22 cellular contexts compared by ENCODE assay signal in the genomic region with DNA sequence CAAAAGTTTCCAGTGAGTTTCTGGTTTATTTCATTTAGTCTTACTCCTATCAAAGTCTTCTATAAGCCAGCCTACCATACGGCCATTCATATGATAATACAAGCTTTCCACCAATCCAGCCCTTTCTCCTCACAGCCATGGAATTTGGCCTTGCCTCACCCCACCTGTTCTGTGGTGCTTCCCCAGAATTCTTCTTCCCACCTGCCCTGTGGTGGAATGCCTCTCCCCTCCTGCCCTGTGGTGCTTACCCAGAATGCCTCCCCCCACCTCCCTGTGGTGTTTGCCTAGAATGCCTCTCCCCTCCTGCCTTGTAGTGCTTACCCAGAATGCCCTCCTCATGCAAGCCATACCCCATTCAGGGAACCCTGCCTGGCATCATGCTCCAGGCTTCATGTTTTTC.
"Had no signal": no experiment of that assay in that cellular context is flagged by ENCODE, and none has a peak within 500 bp of the region (broad histone marks: within the 10 kb centered on the region; RNA-seq: fewer than 3 reads in every experiment).

No MANE protein-coding gene starts in this region.

- ATAC-seq: activated CD8-positive, alpha-beta memory T cell treated with anti-CD3 and anti-CD28 coated beads, Interleukin-2, amount 10 ng/mL, durations not matched to agents 7 days and 5 days; activated naive CD8-positive, alpha-beta T cell treated with anti-CD3 and anti-CD28 coated beads, Interleukin-2, amount 50 U/mL, for 24 hours; activated T-helper 17 cell treated with anti-CD3 and anti-CD28 coated beads, Interleukin-2, amount 50 U/mL, for 72 hours; esophagus mucosa; gastroesophageal sphincter; heart left ventricle; natural killer cell treated with Interleukin-12 subunit alpha and Interleukin-12 subunit beta and Interleukin-15 and Interleukin-18, amount 100 ng/mL, for 72 hours; sciatic nerve had no signal

- H3K36me3 Mint-ChIP-seq: activated CD4-positive, alpha-beta memory T cell treated with anti-CD3 and anti-CD28 coated beads for 36 hours; activated CD8-positive, alpha-beta memory T cell treated with anti-CD3 and anti-CD28 coated beads, Interleukin-2, amount 10 ng/mL, durations not matched to agents 7 days and 5 days; brain; memory B cell; natural killer cell treated with Interleukin-12 subunit alpha and Interleukin-12 subunit beta and Interleukin-15 and Interleukin-18, amount 100 ng/mL, for 72 hours had no signal

- DNase-seq: activated CD4-positive, alpha-beta memory T cell treated with anti-CD3 and anti-CD28 coated beads for 36 hours; activated CD4-positive, alpha-beta T cell treated with anti-CD3 and anti-CD28 coated beads for 4 hours; activated CD8-positive, alpha-beta memory T cell treated with anti-CD3 and anti-CD28 coated beads, Interleukin-2, amount 10 ng/mL, durations not matched to agents 7 days and 5 days; activated naive CD4-positive, alpha-beta T cell treated with Interleukin-2 at 50 U/mL for 16 hours; activated naive CD8-positive, alpha-beta T cell treated with anti-CD3 and anti-CD28 coated beads, Interleukin-2, amount 50 U/mL, for 24 hours; anterior cingulate cortex; colonic mucosa; heart left ventricle; kidney glomerular epithelial cell; nucleus accumbens; spleen; stimulated activated naive CD4-positive, alpha-beta T cell; thyroid gland had no signal

- H3K9me3 Mint-ChIP-seq: activated CD4-positive, alpha-beta memory T cell treated with anti-CD3 and anti-CD28 coated beads for 36 hours; activated naive CD8-positive, alpha-beta T cell treated with anti-CD3 and anti-CD28 coated beads, Interleukin-2, amount 50 U/mL, for 24 hours; activated T-helper 17 cell treated with anti-CD3 and anti-CD28 coated beads, Interleukin-2, amount 50 U/mL, for 72 hours; brain; central memory CD8-positive, alpha-beta T cell; memory B cell; natural killer cell treated with Interleukin-12 subunit alpha and Interleukin-12 subunit beta and Interleukin-15 and Interleukin-18, amount 100 ng/mL, for 72 hours; T-helper 2 cell treated with Interferon-gamma antibody and Interleukin-4, amounts not matched to agents 5 μg/mL and 100 μg/mL, for 36 hours had no signal

- H3K27me3 Mint-ChIP-seq: activated CD4-positive, alpha-beta memory T cell treated with anti-CD3 and anti-CD28 coated beads for 36 hours; brain had no signal

- H3K27ac ChIP-seq: colonic mucosa, gastroesophageal sphincter, heart left ventricle, spleen, thyroid gland had no signal

- H3K9me3 ChIP-seq: colonic mucosa, gastroesophageal sphincter, heart left ventricle, spleen, thyroid gland had no signal

- H3K4me1 Mint-ChIP-seq: activated CD8-positive, alpha-beta memory T cell treated with anti-CD3 and anti-CD28 coated beads, Interleukin-2, amount 10 ng/mL, durations not matched to agents 7 days and 5 days; activated naive CD8-positive, alpha-beta T cell treated with anti-CD3 and anti-CD28 coated beads, Interleukin-2, amount 50 U/mL, for 24 hours; activated T-helper 17 cell treated with anti-CD3 and anti-CD28 coated beads, Interleukin-2, amount 50 U/mL, for 72 hours; memory B cell had no signal

- H3K4me3 Mint-ChIP-seq: activated CD4-positive, alpha-beta memory T cell treated with anti-CD3 and anti-CD28 coated beads for 36 hours; activated CD8-positive, alpha-beta memory T cell treated with anti-CD3 and anti-CD28 coated beads, Interleukin-2, amount 10 ng/mL, durations not matched to agents 7 days and 5 days; activated naive CD8-positive, alpha-beta T cell treated with anti-CD3 and anti-CD28 coated beads, Interleukin-2, amount 50 U/mL, for 24 hours; activated T-helper 17 cell treated with anti-CD3 and anti-CD28 coated beads, Interleukin-2, amount 50 U/mL, for 72 hours; brain; central memory CD8-positive, alpha-beta T cell; memory B cell; natural killer cell treated with Interleukin-12 subunit alpha and Interleukin-12 subunit beta and Interleukin-15 and Interleukin-18, amount 100 ng/mL, for 72 hours; T-helper 2 cell treated with Interferon-gamma antibody and Interleukin-4, amounts not matched to agents 5 μg/mL and 100 μg/mL, for 36 hours had no signal

- H3K36me3 ChIP-seq: colonic mucosa, gastroesophageal sphincter, heart left ventricle, spleen, thyroid gland had no signal

- H3K4me1 ChIP-seq: colonic mucosa, gastroesophageal sphincter, spleen, thyroid gland had no signal

- H3K4me3 ChIP-seq: colonic mucosa, gastroesophageal sphincter, heart left ventricle, spleen, thyroid gland had no signal

- H3K27ac Mint-ChIP-seq: activated CD4-positive, alpha-beta memory T cell treated with anti-CD3 and anti-CD28 coated beads for 36 hours; activated CD8-positive, alpha-beta memory T cell treated with anti-CD3 and anti-CD28 coated beads, Interleukin-2, amount 10 ng/mL, durations not matched to agents 7 days and 5 days; activated naive CD8-positive, alpha-beta T cell treated with anti-CD3 and anti-CD28 coated beads, Interleukin-2, amount 50 U/mL, for 24 hours; activated T-helper 17 cell treated with anti-CD3 and anti-CD28 coated beads, Interleukin-2, amount 50 U/mL, for 72 hours; memory B cell; natural killer cell treated with Interleukin-12 subunit alpha and Interleukin-12 subunit beta and Interleukin-15 and Interleukin-18, amount 100 ng/mL, for 72 hours; T-helper 2 cell treated with Interferon-gamma antibody and Interleukin-4, amounts not matched to agents 5 μg/mL and 100 μg/mL, for 36 hours had no signal

- H3K27me3 ChIP-seq: colonic mucosa, gastroesophageal sphincter, heart left ventricle, spleen, thyroid gland had no signal
